8 cellular contexts compared by ENCODE assay signal in the genomic region with DNA sequence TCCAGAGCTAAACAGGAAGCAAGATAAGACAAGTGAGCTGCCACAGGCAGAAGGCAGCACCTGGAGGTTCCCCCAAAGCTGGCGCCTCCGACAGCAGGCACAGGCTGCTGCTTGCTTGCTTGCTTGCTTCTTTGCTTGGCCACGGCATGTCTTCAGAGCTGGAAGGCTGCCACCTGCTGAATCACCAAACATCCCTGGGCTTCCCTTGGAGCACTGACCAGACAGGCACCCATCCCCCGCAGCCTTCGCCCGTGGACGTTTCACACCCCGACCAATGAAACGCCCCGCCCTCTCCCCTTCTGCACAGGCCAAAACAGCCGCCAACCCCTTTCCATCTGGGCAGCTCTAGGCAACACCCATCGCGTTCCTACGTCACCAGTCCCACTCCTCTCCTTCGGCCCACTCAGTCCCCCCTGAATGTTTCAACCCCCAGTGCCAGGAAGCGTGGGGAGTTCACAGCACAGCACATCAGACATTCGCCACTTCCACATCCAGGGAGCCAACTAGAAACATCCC. TPM values are rescaled to one million over a fixed set of nuclear protein-coding genes. Genes with fewer than 3 reads are reported as not detected.
DNase-seq lines count a peak whose midpoint lies in the region; ATAC-seq and TF ChIP-seq lines count a peak whose summit lies in the region.

No MANE protein-coding gene starts in this region.

- TF ChIP-seq CTCF in coronary artery (IDR thresholded peaks at IDR 0.05) (no peak), left lung (IDR thresholded peaks at IDR 0.05) (no peak)

- ATAC-seq in GM18502 (IDR thresholded peaks at IDR 0.05; ENCODE audit: poor library complexity, unreplicated experiment) (peak; percentile 32), HG02981 (IDR thresholded peaks at IDR 0.05; ENCODE audit: unreplicated experiment) (peak; percentile 15), left lung (peak; percentile 27)

- no peaks in the 10 kb centered on the region for H3K36me3 Mint-ChIP-seq in activated CD4-positive, alpha-beta T cell treated with anti-CD3 and anti-CD28 coated beads, Interleukin-2, amount 10 ng/mL, durations not matched to agents 24 days and 14 days (ENCODE audit: low read depth)

- H3K9me3 ChIP-seq in left lung = no peaks in the 10 kb centered on the region

- no peaks in the 10 kb centered on the region for H3K9me3 Mint-ChIP-seq in activated CD4-positive, alpha-beta T cell treated with anti-CD3 and anti-CD28 coated beads, Interleukin-2, amount 10 ng/mL, durations not matched to agents 24 days and 14 days

- H3K4me3 ChIP-seq in coronary artery = peak overlapping the region; percentile 100
- peak overlapping the region; percentile 90 to 96 for H3K4me3 ChIP-seq in left lung

- DNase-seq in A172 (ENCODE audit: low spot score) (peak; percentile 83), NCI-H2196 (lab: John Stamatoyannopoulos, UW; ENCODE audit: unreplicated experiment) (peak; percentile 53), coronary artery (ENCODE audit: low spot score) (peak; percentile 96), left lung (peak; percentile 93 to 94)
- peak; percentile 85 for DNase-seq in activated CD4-positive, alpha-beta T cell treated with anti-CD3 and anti-CD28 coated beads, Interleukin-2, amount 10 ng/mL, durations not matched to agents 24 days and 14 days
- peak; percentile 61 for DNase-seq in stimulated activated CD4-positive, alpha-beta T cell treated with anti-CD3 and anti-CD28 coated beads, Interleukin-2, amount 100 ng/mL, for 4 hours (ENCODE audit: low read depth)

- peak overlapping the region; percentile 92 for H3K4me3 Mint-ChIP-seq in activated CD4-positive, alpha-beta T cell treated with anti-CD3 and anti-CD28 coated beads, Interleukin-2, amount 10 ng/mL, durations not matched to agents 24 days and 14 days

- peaks cover 2% of the 10 kb centered on the region for H3K27me3 Mint-ChIP-seq in activated CD4-positive, alpha-beta T cell treated with anti-CD3 and anti-CD28 coated beads, Interleukin-2, amount 10 ng/mL, durations not matched to agents 24 days and 14 days

- peaks cover 9 to 34% of the 10 kb centered on the region in 2 donors for H3K4me1 ChIP-seq in left lung

- peak overlapping the region; percentile 98 to 99 for H3K27ac ChIP-seq in coronary artery
- H3K27ac ChIP-seq in left lung = peak overlapping the region; percentile 99

- peaks cover 43% of the 10 kb centered on the region for H3K4me1 Mint-ChIP-seq in activated CD4-positive, alpha-beta T cell treated with anti-CD3 and anti-CD28 coated beads, Interleukin-2, amount 10 ng/mL, durations not matched to agents 24 days and 14 days

- H3K27ac Mint-ChIP-seq in activated CD4-positive, alpha-beta T cell treated with anti-CD3 and anti-CD28 coated beads, Interleukin-2, amount 10 ng/mL, durations not matched to agents 24 days and 14 days = peak overlapping the region; percentile 85

- no peaks in the 10 kb centered on the region for H3K36me3 ChIP-seq in left lung

- no peaks in the 10 kb centered on the region for H3K27me3 ChIP-seq in left lung

- intact Hi-C loops in activated CD4-positive, alpha-beta T cell treated with anti-CD3 and anti-CD28 coated beads, Interleukin-2, amount 10 ng/mL, durations not matched to agents 24 days and 14 days (cut with micrococcal nuclease) = loop anchor here (1.0 to 10.0 kb wide), 7 partner anchors 9 to 1440 kb away; a partner anchor contains a TSS
- intact Hi-C loops in left lung (cut with DNase I) = loop anchor here in 1 of 2 donors (5.0 kb wide), 2 partner anchors 60 to 205 kb away; no protein-coding TSS in a partner anchor

RNA-seq across cellular contexts. Expression of a gene that starts 1.7 kb away (rescaled TPM):
- 20.0 and 24.3 TPM in 2 replicates for total RNA-seq in A172 (2014; rRNA removed; shearing (Covaris generic))
- total RNA-seq in activated CD4-positive, alpha-beta T cell treated with anti-CD3 and anti-CD28 coated beads, Interleukin-2, amount 10 ng/mL, durations not matched to agents 24 days and 14 days = 14.2 and 14.3 TPM in 2 replicates
- total RNA-seq in left lung = 10 to 100 TPM; 47.0 to 54.0 TPM

Comparison
In these comparisons a context has a peak if more than half of its experiments do, and no peak if none do; other contexts are left out.
1. Peak in every context shown above with its lines: DNase-seq, ATAC-seq, H3K4me3 ChIP-seq and H3K27ac ChIP-seq.